In the genomic region with DNA sequence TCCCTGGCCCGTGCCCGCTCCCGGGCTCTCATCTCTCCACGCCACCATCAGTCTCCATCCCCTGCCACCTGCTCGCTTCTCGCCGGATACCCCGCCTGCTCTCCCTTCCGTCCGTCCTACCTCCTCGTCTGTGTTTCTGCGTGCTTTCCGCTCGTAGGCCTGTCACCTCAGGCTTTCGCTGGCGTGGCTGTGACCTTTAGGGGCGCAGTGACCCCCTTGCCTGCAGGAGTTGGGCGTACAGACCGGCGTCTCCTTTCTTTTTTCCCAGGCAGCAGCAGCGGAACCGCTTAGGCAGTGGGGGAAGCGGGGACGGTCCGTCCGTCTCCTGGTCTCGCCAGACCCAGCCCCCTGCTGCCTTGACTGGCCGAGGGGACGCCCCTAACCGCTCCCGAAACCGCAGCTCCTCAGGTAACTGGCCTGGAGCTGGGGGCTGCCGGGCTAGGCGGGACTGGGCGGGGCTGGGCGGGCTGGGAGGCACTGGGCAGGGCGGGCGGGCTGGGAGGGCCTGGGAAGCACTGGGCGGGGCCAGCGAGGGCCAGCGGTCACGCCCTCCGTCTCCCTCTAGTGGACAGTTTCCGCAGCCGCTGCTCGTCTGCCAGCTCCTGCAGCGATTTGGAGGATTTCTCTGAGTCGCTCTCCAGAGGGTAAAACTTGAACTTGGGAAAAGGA, we compare ENCODE assay signal across 8 cellular contexts. TPM values are rescaled to one million over a fixed set of nuclear protein-coding genes. Genes with fewer than 3 reads are reported as not detected.
DNase-seq lines count a peak whose midpoint lies in the region; ATAC-seq and TF ChIP-seq lines count a peak whose summit lies in the region.

No MANE protein-coding gene starts in this region.

- peak overlapping the region; percentile 40 to 42 for H3K9ac ChIP-seq in duodenal mucosa (ENCODE audit: low read depth in 1 of 2, low read length in 2 of 2)

- peaks cover 4 to 12% of the 10 kb centered on the region in 2 donors for H3K27me3 ChIP-seq in duodenal mucosa (ENCODE audit: control insufficient read depth in 1 of 2, insufficient read depth in 2 of 2, low read length in 2 of 2)
- H3K27me3 ChIP-seq in lower lobe of right lung (ENCODE audit: low read depth): peaks cover 24% of the 10 kb centered on the region

- H3K36me3 ChIP-seq in duodenal mucosa (ENCODE audit: control insufficient read depth in 1 of 2, insufficient read depth in 2 of 2, low read length in 2 of 2): no peaks in the 10 kb centered on the region
- no peaks in the 10 kb centered on the region for H3K36me3 ChIP-seq in lower lobe of right lung

- H3K4me1 ChIP-seq in duodenal mucosa (ENCODE audit: control insufficient read depth in 1 of 2, insufficient read depth in 2 of 2, low read length in 2 of 2) (peaks cover 13 to 17% of the 10 kb centered on the region in 2 donors), lower lobe of right lung (peaks cover 22% of the 10 kb centered on the region)

- H3K27ac ChIP-seq in duodenal mucosa (ENCODE audit: low read depth, low read length): no peak overlapping the region
- no peak overlapping the region for H3K27ac ChIP-seq in lower lobe of right lung

- peak overlapping the region; percentile 80 to 88 for H3K4me3 ChIP-seq in duodenal mucosa (ENCODE audit: low read depth in 1 of 2, low read length in 2 of 2)
- H3K4me3 ChIP-seq in lower lobe of right lung: peak overlapping the region; percentile 73

- intact Hi-C loops in lower lobe of right lung (cut with DNase I): no loop called here

- DNase-seq in DMS153 treated with DMSO at 0.1 percent for 48 hours (lab: John Stamatoyannopoulos, UW; ENCODE audit: unreplicated experiment): peak; percentile 68
- DNase-seq in NCI-H446 (lab: John Stamatoyannopoulos, UW): peak; percentile 51 to 85
- peak; percentile 82 to 86 for DNase-seq in activated CD4-positive, alpha-beta T cell treated with anti-CD3 and anti-CD28 coated beads, Interleukin-2, amount 50 U/mL, for 48 hours
- peak; percentile 89 for DNase-seq in lower lobe of right lung
- peak; percentile 58 to 72 (median 59) for DNase-seq in stimulated activated CD4-positive, alpha-beta T cell treated with anti-CD3 and anti-CD28 coated beads, TNF-alpha, amount 100 ng/mL, for 1 hour (ENCODE audit: low read depth in 3 of 3, low spot score in 1 of 3)
- no peak for DNase-seq in middle frontal gyrus (ENCODE audit: extremely low spot score, low spot score)

- peak; percentile 91 for TF ChIP-seq CTCF in lower lobe of right lung (IDR thresholded peaks at IDR 0.05)

- ATAC-seq in HG02973 (IDR thresholded peaks at IDR 0.05; ENCODE audit: unreplicated experiment): peak; percentile 42
- ATAC-seq in lower lobe of right lung: peak; percentile 82 to 87

- no peaks in the 10 kb centered on the region for H3K9me3 ChIP-seq in duodenal mucosa (ENCODE audit: control insufficient read depth in 1 of 2, low read length in 2 of 2)
- H3K9me3 ChIP-seq in lower lobe of right lung: no peaks in the 10 kb centered on the region

RNA-seq across cellular contexts. Expression of gene PGLYRP1, which starts 6.3 kb away (rescaled TPM):
- total RNA-seq in lower lobe of right lung: 3.0 TPM

RNA-seq across cellular contexts. Expression of gene CCDC61, which starts 21.3 kb away (rescaled TPM):
- 16.3 TPM for total RNA-seq in lower lobe of right lung

RNA-seq across cellular contexts. Expression of gene IGFL4, which starts 24.2 kb away (rescaled TPM):
- total RNA-seq in lower lobe of right lung: not detected

RNA-seq across cellular contexts. Expression of gene NOVA2, which starts 42.9 kb away (rescaled TPM):
- total RNA-seq in lower lobe of right lung: 18.8 TPM
